In genomic region chr3:142962520-142963265, GRCh38 we compare ENCODE assay signal across 10 cellular contexts. TPM values are rescaled to one million over a fixed set of nuclear protein-coding genes. Genes with fewer than 3 reads are reported as not detected.
DNase-seq lines count a peak whose midpoint lies in the region; ATAC-seq and TF ChIP-seq lines count a peak whose summit lies in the region.
"Had no signal": no experiment of that assay in that cellular context is flagged by ENCODE, and none has a peak within 500 bp of the region (broad histone marks: within the 10 kb centered on the region; RNA-seq: fewer than 3 reads in every experiment).

No MANE protein-coding gene starts in this region.

- CTCF ChIA-PET in activated CD8-positive, alpha-beta T cell treated with anti-CD3 and anti-CD28 coated beads for 36 hours (lab: Charles Lee): interaction anchor here (1.4 to 1.7 kb wide), 2 partner anchors 13 to 134 kb away, joined by 3 to 7 read pairs; no protein-coding TSS in a partner anchor

- H3K4me3 Mint-ChIP-seq in activated CD8-positive, alpha-beta T cell treated with anti-CD3 and anti-CD28 coated beads for 36 hours: peak overlapping the region; percentile 70
- H3K4me3 Mint-ChIP-seq in stimulated activated naive CD8-positive, alpha-beta T cell treated with anti-CD3 and anti-CD28 coated beads, Interleukin-15, amount 100 ng/mL, for 72 hours: peak overlapping the region; percentile 62 to 82

- H3K4me1 Mint-ChIP-seq in activated CD8-positive, alpha-beta T cell treated with anti-CD3 and anti-CD28 coated beads for 36 hours (ENCODE audit: low read depth): peaks cover 3% of the 10 kb centered on the region
- peaks cover 11% of the 10 kb centered on the region for H3K4me1 Mint-ChIP-seq in stimulated activated naive CD8-positive, alpha-beta T cell treated with anti-CD3 and anti-CD28 coated beads, Interleukin-15, amount 100 ng/mL, for 72 hours

- H3K4me3 ChIP-seq in iPS DF 6.9 (ENCODE audit: low read length): peak overlapping the region; percentile 61; the same call in 1 of the 2 replicates
- no peak overlapping the region for H3K4me3 ChIP-seq in lower leg skin (ENCODE audit: low read depth, poor library complexity, severe bottlenecking)

- H3K4me1 ChIP-seq in iPS DF 6.9 (ENCODE audit: control insufficient read depth, insufficient read depth, low read length): peaks cover 5% of the 10 kb centered on the region; the same call in 1 of the 2 replicates

- no peak overlapping the region for H3K27ac ChIP-seq in iPS DF 6.9 (ENCODE audit: low read length)

- intact Hi-C loops in activated CD8-positive, alpha-beta T cell treated with anti-CD3 and anti-CD28 coated beads for 36 hours (cut with micrococcal nuclease): no loop called here
- intact Hi-C loops in lower leg skin (cut with DNase I; ENCODE audit: low total_unique reads): no loop called here

- no peaks in the 10 kb centered on the region for H3K36me3 Mint-ChIP-seq in activated CD8-positive, alpha-beta T cell treated with anti-CD3 and anti-CD28 coated beads for 36 hours (ENCODE audit: low read depth)

- H3K9me3 Mint-ChIP-seq in activated CD8-positive, alpha-beta T cell treated with anti-CD3 and anti-CD28 coated beads for 36 hours: no peaks in the 10 kb centered on the region
- H3K9me3 Mint-ChIP-seq in stimulated activated naive CD8-positive, alpha-beta T cell treated with anti-CD3 and anti-CD28 coated beads, Interleukin-15, amount 100 ng/mL, for 72 hours: no peaks in the 10 kb centered on the region

- no peak for TF ChIP-seq CTCF in activated CD8-positive, alpha-beta T cell treated with anti-CD3 and anti-CD28 coated beads for 36 hours (IDR thresholded peaks at IDR 0.05)
- TF ChIP-seq CTCF in lower leg skin (IDR thresholded peaks at IDR 0.05): no peak

- no CpG with 5 or more reads among the region's 67 CpGs for WGBS in iPS DF 6.9 (ENCODE audit: insufficient coverage, insufficient read length)
- 55 to 58% methylated on average over 62 to 65 of the region's 67 CpGs for WGBS in lower leg skin, 2 donors

- no peak overlapping the region for H3K27ac Mint-ChIP-seq in activated CD8-positive, alpha-beta T cell treated with anti-CD3 and anti-CD28 coated beads for 36 hours
- no peak overlapping the region for H3K27ac Mint-ChIP-seq in stimulated activated naive CD8-positive, alpha-beta T cell treated with anti-CD3 and anti-CD28 coated beads, Interleukin-15, amount 100 ng/mL, for 72 hours

- peak; percentile 34 for DNase-seq in NCI-H748 (lab: John Stamatoyannopoulos, UW; ENCODE audit: unreplicated experiment)
- DNase-seq in NCI-H748 treated with DMSO at 0.1 percent for 48 hours (lab: John Stamatoyannopoulos, UW): no peak
- DNase-seq in activated CD8-positive, alpha-beta T cell treated with anti-CD3 and anti-CD28 coated beads for 36 hours: no peak
- no peak for DNase-seq in iPS DF 6.9 (ENCODE audit: low read depth, low spot score)
- DNase-seq in stimulated activated naive CD8-positive, alpha-beta T cell treated with anti-CD3 and anti-CD28 coated beads, Interleukin-15, amount 100 ng/mL, for 72 hours: no peak
- DNase-seq in lower leg skin (ENCODE audit: low spot score in 2 of 2): no peak
- no peak for DNase-seq in medulla oblongata (ENCODE audit: extremely low spot score)
- no peak for DNase-seq in AG08396 (ENCODE audit: low spot score)
- DNase-seq: NCI-H187 had no signal

- no peaks in the 10 kb centered on the region for H3K36me3 ChIP-seq in iPS DF 6.9 (ENCODE audit: control insufficient read depth, insufficient read depth, low read length)

- H3K9me3 ChIP-seq in iPS DF 6.9 (ENCODE audit: control insufficient read depth, insufficient read depth, low read length): no peaks in the 10 kb centered on the region

- POLR2A ChIA-PET in activated CD8-positive, alpha-beta T cell treated with anti-CD3 and anti-CD28 coated beads for 36 hours (lab: Charles Lee): interaction anchor here (1.0 kb wide), 1 partner anchor 39 kb away, joined by 4 read pairs; the partner anchor contains the start of gene U2SURP

- no peak for TF ChIP-seq POLR2A in lower leg skin (IDR thresholded peaks at IDR 0.05)

- H3K27me3 ChIP-seq in iPS DF 6.9 (ENCODE audit: control insufficient read depth, insufficient read depth, low read length): peaks cover 9% of the 10 kb centered on the region; the same call in 1 of the 2 replicates

- peak; percentile 25 for ATAC-seq in activated CD8-positive, alpha-beta T cell treated with anti-CD3 and anti-CD28 coated beads for 36 hours
- ATAC-seq in stimulated activated naive CD8-positive, alpha-beta T cell treated with anti-CD3 and anti-CD28 coated beads, Interleukin-15, amount 100 ng/mL, for 72 hours: peak; percentile 41

- peaks cover 45% of the 10 kb centered on the region for H3K27me3 Mint-ChIP-seq in activated CD8-positive, alpha-beta T cell treated with anti-CD3 and anti-CD28 coated beads for 36 hours
- peaks cover 86% of the 10 kb centered on the region for H3K27me3 Mint-ChIP-seq in stimulated activated naive CD8-positive, alpha-beta T cell treated with anti-CD3 and anti-CD28 coated beads, Interleukin-15, amount 100 ng/mL, for 72 hours

RNA-seq across cellular contexts. Expression of gene PAQR9, which starts 0.8 kb away (rescaled TPM):
- total RNA-seq in activated CD8-positive, alpha-beta T cell treated with anti-CD3 and anti-CD28 coated beads for 36 hours: not detected
- total RNA-seq in lower leg skin: not detected
- total RNA-seq: subcutaneous adipose tissue had no signal

RNA-seq across cellular contexts. Expression of gene U2SURP, which starts 38.7 kb away (rescaled TPM):
- 100 to 1,000 TPM; 160 to 174 TPM for total RNA-seq in activated CD8-positive, alpha-beta T cell treated with anti-CD3 and anti-CD28 coated beads for 36 hours
- 10 to 100 TPM; 39.3 to 63.3 (median 47.1) TPM for total RNA-seq in lower leg skin
